Comparison of ENCODE assay signal across 1 cellular context in the genomic region with DNA sequence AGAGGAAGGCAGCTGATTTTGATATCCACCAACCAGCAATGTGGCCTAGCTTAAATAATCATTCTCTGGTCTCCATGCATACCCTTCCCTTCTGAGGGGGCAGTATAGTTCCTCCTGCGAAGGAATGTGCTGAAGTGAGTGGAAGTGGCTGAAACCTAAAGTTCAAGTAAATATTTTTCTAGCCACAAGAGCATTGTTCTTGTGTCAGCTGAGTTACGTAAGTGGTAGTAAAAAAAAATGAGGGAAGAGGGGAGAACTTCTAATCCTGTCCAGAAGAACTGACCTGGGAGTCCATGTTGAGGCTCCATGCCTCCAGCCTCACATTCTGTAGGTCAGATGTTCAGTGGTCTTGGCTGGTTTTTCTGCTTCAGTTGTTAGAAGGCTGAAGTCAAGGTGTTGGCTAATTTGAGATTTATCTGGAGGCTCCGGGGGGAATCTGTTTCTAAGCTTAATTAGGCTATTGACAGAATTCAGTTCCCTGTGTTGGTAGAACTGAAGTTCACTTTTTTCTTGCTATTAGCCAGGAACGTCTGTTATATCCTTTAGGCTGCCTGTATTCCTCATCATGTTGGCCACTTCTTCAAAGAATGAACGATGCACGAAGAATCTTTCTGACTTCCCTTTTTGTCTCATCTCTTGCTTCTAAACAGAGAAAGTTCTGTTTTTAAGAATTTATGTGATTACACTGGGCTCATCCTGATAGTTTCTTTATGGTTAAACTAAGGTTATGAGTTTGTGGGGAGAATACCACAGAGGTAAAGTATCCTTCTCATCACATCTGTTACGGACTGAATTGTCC.
TF ChIP-seq lines count a peak whose summit lies in the region.

No MANE protein-coding gene starts in this region.

TF ChIP-seq in H1, 55 proteins besides CTCF, POLR2A, EP300 and RAD21:
- TF ChIP-seq EZH2 (IDR thresholded peaks at IDR 0.05; ENCODE audit: low read depth, low read length, severe bottlenecking) = no peak
